In genomic region chr15:53448215-53449001, GRCh38 we compare ENCODE assay signal across 22 cellular contexts.
DNase-seq lines count a peak whose midpoint lies in the region; ATAC-seq, FAIRE-seq and TF ChIP-seq lines count a peak whose summit lies in the region.
"Had no signal": no experiment of that assay in that cellular context is flagged by ENCODE, and none has a peak within 500 bp of the region (broad histone marks: within the 10 kb centered on the region; RNA-seq: fewer than 3 reads in every experiment).

No MANE protein-coding gene starts in this region.

- intact Hi-C loops in left ventricle myocardium inferior (cut with micrococcal nuclease), result no loop called here
- intact Hi-C loops in left ventricle myocardium superior (cut with micrococcal nuclease), result no loop called here
- intact Hi-C loops in kidney (cut with DNase I), result no loop called here

- DNase-seq in left ventricle myocardium inferior (no peak), left ventricle myocardium superior (no peak), OCI-M1 (lab: John Stamatoyannopoulos, UW) (peak; percentile 2), kidney (no peak), CD1c-positive myeloid dendritic cell (ENCODE audit: extremely low spot score) (no peak), GM10266 (ENCODE audit: extremely low spot score) (no peak), suprapubic skin (ENCODE audit: low spot score in 2 of 2) (no peak)
- DNase-seq: activated CD8-positive, alpha-beta memory T cell treated with anti-CD3 and anti-CD28 coated beads for 24 hours; CD4-positive, CD25-positive, alpha-beta regulatory T cell; central memory CD4-positive, alpha-beta T cell; hippocampal formation; left lung; NCI-H1436 treated with DMSO at 0.1 percent for 48 hours; NCI-H526 treated with DMSO at 0.1 percent for 48 hours; posterior cingulate gyrus; stimulated activated naive CD4-positive, alpha-beta T cell treated with Interleukin-2 at 50 U/mL for 16 hours; T-cell; upper lobe of left lung; WERI-Rb-1 had no signal

- H3K36me3 ChIP-seq in left ventricle myocardium inferior (no peaks in the 10 kb centered on the region), kidney (ENCODE audit: control insufficient read depth in 1 of 2, insufficient read depth in 2 of 2, low read length in 2 of 2) (no peaks in the 10 kb centered on the region), suprapubic skin (no peaks in the 10 kb centered on the region)
- H3K36me3 ChIP-seq: left lung, upper lobe of left lung, WERI-Rb-1 had no signal

- H3K27ac ChIP-seq in left ventricle myocardium inferior (replicated peaks), result no peak overlapping the region
- H3K27ac ChIP-seq in kidney (ENCODE audit: low read depth in 2 of 2, low read length in 2 of 2), result peak overlapping the region in 1 of 2 donors; percentile 16
- H3K27ac ChIP-seq in suprapubic skin, result no peak overlapping the region
- H3K27ac ChIP-seq: left lung, upper lobe of left lung, WERI-Rb-1 had no signal

- 41% methylated on average over 8 of the region's 8 CpGs for WGBS in suprapubic skin

- H3K27me3 ChIP-seq in left ventricle myocardium inferior (ENCODE audit: low read depth) (no peaks in the 10 kb centered on the region), suprapubic skin (no peaks in the 10 kb centered on the region)
- H3K27me3 ChIP-seq: left lung, upper lobe of left lung had no signal

- no peak for TF ChIP-seq EP300 in suprapubic skin (IDR thresholded peaks at IDR 0.05)

- H3K4me3 ChIP-seq in left ventricle myocardium inferior (peak overlapping the region; percentile 32), kidney (ENCODE audit: low read length in 2 of 2) (peak overlapping the region in 1 of 2 donors; percentile 26), suprapubic skin (no peak overlapping the region)
- H3K4me3 ChIP-seq: K562, left lung, upper lobe of left lung had no signal

- FAIRE-seq in kidney (lab: Jason Lieb, UNC), result peak; percentile 25
- FAIRE-seq: K562 had no signal

- no peak overlapping the region for H3K9ac ChIP-seq in kidney (ENCODE audit: low read length in 2 of 2)

- TF ChIP-seq POLR2A in suprapubic skin (IDR thresholded peaks at IDR 0.05), result no peak

- H3K4me1 ChIP-seq in left ventricle myocardium inferior, result no peaks in the 10 kb centered on the region
- H3K4me1 ChIP-seq in kidney (ENCODE audit: control insufficient read depth in 1 of 2, insufficient read depth in 1 of 2, low read depth in 1 of 2, low read length in 2 of 2), result no peaks in the 10 kb centered on the region
- no peaks in the 10 kb centered on the region for H3K4me1 ChIP-seq in suprapubic skin
- H3K4me1 ChIP-seq: left lung, upper lobe of left lung had no signal

- ATAC-seq in left ventricle myocardium superior, result no peak
- ATAC-seq in GM21381 (IDR thresholded peaks at IDR 0.05; ENCODE audit: unreplicated experiment), result no peak
- ATAC-seq: activated T-helper 17 cell treated with anti-CD3 and anti-CD28 coated beads, Interleukin-2, amount 50 U/mL, for 72 hours; K562; left lung; T-cell had no signal

- TF ChIP-seq CTCF in left ventricle myocardium inferior (IDR thresholded peaks at IDR 0.05; ENCODE audit: borderline replicate concordance) (no peak), kidney (IDR thresholded peaks at IDR 0.05; ENCODE audit: borderline replicate concordance, extremely low read depth, insufficient read depth) (no peak), GM10266 (IDR thresholded peaks at IDR 0.05; ENCODE audit: control insufficient read depth, insufficient read depth, low read depth, missing control alignments) (no peak), suprapubic skin (IDR thresholded peaks at IDR 0.05) (no peak)

- no peaks in the 10 kb centered on the region for H3K9me3 ChIP-seq in left ventricle myocardium inferior (replicated peaks)
- H3K9me3 ChIP-seq in kidney (ENCODE audit: control insufficient read depth in 1 of 2, low read length in 2 of 2), result no peaks in the 10 kb centered on the region
- no peaks in the 10 kb centered on the region for H3K9me3 ChIP-seq in suprapubic skin
- H3K9me3 ChIP-seq: left lung, upper lobe of left lung had no signal
